In genomic region chr1:10209590-10209904, GRCh38 we compare ENCODE assay signal across 8 cellular contexts. TPM values are rescaled to one million over a fixed set of nuclear protein-coding genes. Genes with fewer than 3 reads are reported as not detected.
DNase-seq lines count a peak whose midpoint lies in the region; ATAC-seq, FAIRE-seq and TF ChIP-seq lines count a peak whose summit lies in the region.

No MANE protein-coding gene starts in this region.

- peak overlapping the region; percentile 78 for H3K4me3 ChIP-seq in CD4-positive, CD25-positive, alpha-beta regulatory T cell (ENCODE audit: low read depth, low read length)
- peak overlapping the region; percentile 95 for H3K4me3 ChIP-seq in OCI-LY3 (ENCODE audit: low read length)
- peak overlapping the region; percentile 90 for H3K4me3 ChIP-seq in endodermal cell (ENCODE audit: low read length)
- H3K4me3 ChIP-seq in neuronal stem cell (ENCODE audit: low read length in 2 of 2): peak overlapping the region; percentile 83 to 100

- no peak overlapping the region for H2BK120ac ChIP-seq in neuronal stem cell (ENCODE audit: low read depth, low read length)

- peaks cover 4% of the 10 kb centered on the region for H3K27me3 Mint-ChIP-seq in CD4-positive, CD25-positive, alpha-beta regulatory T cell
- H3K27me3 Mint-ChIP-seq in endodermal cell (ENCODE audit: insufficient read depth): peaks cover 5% of the 10 kb centered on the region

- H3K4me3 Mint-ChIP-seq in CD4-positive, CD25-positive, alpha-beta regulatory T cell: peak overlapping the region; percentile 90 to 93 (median 91)
- H3K4me3 Mint-ChIP-seq in endodermal cell: peak overlapping the region; percentile 97

- H3K4me2 ChIP-seq in OCI-LY3 (ENCODE audit: low read length): peak overlapping the region; percentile 74
- H3K4me2 ChIP-seq in neuronal stem cell (ENCODE audit: insufficient read depth, low read length, poor library complexity, severe bottlenecking): peak overlapping the region; percentile 81

- H3K27me3 ChIP-seq in CD4-positive, CD25-positive, alpha-beta regulatory T cell (ENCODE audit: control insufficient read depth, insufficient read depth, low read length): peaks cover 2% of the 10 kb centered on the region
- H3K27me3 ChIP-seq in OCI-LY3 (ENCODE audit: low read depth, low read length) (no peaks in the 10 kb centered on the region), endodermal cell (ENCODE audit: control insufficient read depth, insufficient read depth, low read length, poor library complexity, severe bottlenecking) (no peaks in the 10 kb centered on the region), neuronal stem cell (ENCODE audit: control insufficient read depth in 3 of 3, insufficient read depth in 3 of 3, low read depth in 1 of 3, low read length in 3 of 3) (no peaks in the 10 kb centered on the region)

- H3K4ac ChIP-seq in neuronal stem cell (ENCODE audit: low read length): no peak overlapping the region

- no peak overlapping the region for H2AK5ac ChIP-seq in neuronal stem cell (ENCODE audit: low read depth, low read length)

- TF ChIP-seq CTCF in OCI-LY3 (IDR thresholded peaks at IDR 0.05; ENCODE audit: low read depth, low read length) (no peak), endodermal cell (conservative IDR thresholded peaks at IDR 0.05) (no peak)

- H3K27ac ChIP-seq in CD4-positive, CD25-positive, alpha-beta regulatory T cell (ENCODE audit: insufficient read depth, low read length, poor library complexity, severe bottlenecking): no peak overlapping the region
- H3K27ac ChIP-seq in OCI-LY3 (ENCODE audit: low read length) (no peak overlapping the region), endodermal cell (ENCODE audit: low read depth, low read length) (peak overlapping the region; percentile 100), neuronal stem cell (replicated peaks; ENCODE audit: low read length) (no peak overlapping the region)

- H4K8ac ChIP-seq in neuronal stem cell (ENCODE audit: low read depth, low read length): no peak overlapping the region

- H3K23ac ChIP-seq in neuronal stem cell (ENCODE audit: low read depth, low read length, poor library complexity): no peak overlapping the region

- 0 to 5% methylated on average over 2 to 7 of the region's 8 CpGs for WGBS in endodermal cell (ENCODE audit: insufficient coverage in 1 of 2, insufficient read length in 1 of 2), 2 experiments
- no CpG with 5 or more reads among the region's 8 CpGs for WGBS in neuronal stem cell (ENCODE audit: extremely low coverage in 2 of 2, insufficient read length in 2 of 2, insufficient replicate concordance in 1 of 2), 2 donors

- no peak overlapping the region for H2BK12ac ChIP-seq in neuronal stem cell (ENCODE audit: low read length)

- peak overlapping the region; percentile 81 for H3K9ac ChIP-seq in OCI-LY3 (ENCODE audit: low read length)
- H3K9ac ChIP-seq in endodermal cell (ENCODE audit: extremely low read depth, low read length, poor library complexity, severe bottlenecking): peak overlapping the region; percentile 88
- H3K9ac ChIP-seq in neuronal stem cell (ENCODE audit: low read depth, low read length, poor library complexity): peak overlapping the region; percentile 50

- ATAC-seq in CD4-positive, CD25-positive, alpha-beta regulatory T cell (ENCODE audit: low read depth in 2 of 2): no peak
- no peak for ATAC-seq in HG02970 (IDR thresholded peaks at IDR 0.05; ENCODE audit: low FRiP score, unreplicated experiment)

- DNase-seq in CD4-positive, CD25-positive, alpha-beta regulatory T cell: no peak
- DNase-seq in endodermal cell: no peak
- DNase-seq in neuronal stem cell (ENCODE audit: low spot score): no peak
- DNase-seq in NCI-H526 treated with DMSO at 0.1 percent for 48 hours (lab: John Stamatoyannopoulos, UW): no peak
- no peak for DNase-seq in KBM-7
- DNase-seq in H54 (ENCODE audit: insufficient read length, low spot score): no peak

- H3K4me1 ChIP-seq in CD4-positive, CD25-positive, alpha-beta regulatory T cell (ENCODE audit: control insufficient read depth, insufficient read depth, low read length, poor library complexity, severe bottlenecking): peaks cover 16% of the 10 kb centered on the region
- H3K4me1 ChIP-seq in OCI-LY3 (ENCODE audit: low read length) (peaks cover 10% of the 10 kb centered on the region), endodermal cell (ENCODE audit: control insufficient read depth, insufficient read depth, low read length) (peaks cover 5% of the 10 kb centered on the region), neuronal stem cell (ENCODE audit: control insufficient read depth in 2 of 2, insufficient read depth in 1 of 2, low read depth in 1 of 2, low read length in 2 of 2) (peaks cover 9 to 13% of the 10 kb centered on the region in 2 donors)

- H3K27ac Mint-ChIP-seq in CD4-positive, CD25-positive, alpha-beta regulatory T cell: peak overlapping the region; percentile 49 to 90 (median 76)
- peak overlapping the region; percentile 91 for H3K27ac Mint-ChIP-seq in endodermal cell

- no peak overlapping the region for H2BK15ac ChIP-seq in neuronal stem cell (ENCODE audit: low read length)

- H3K36me3 Mint-ChIP-seq in CD4-positive, CD25-positive, alpha-beta regulatory T cell: no peaks in the 10 kb centered on the region
- no peaks in the 10 kb centered on the region for H3K36me3 Mint-ChIP-seq in endodermal cell (ENCODE audit: low read depth)

- no peak for TF ChIP-seq POLR2A in H54 (IDR thresholded peaks at IDR 0.05; ENCODE audit: low read depth, low read length)

- H3K9me3 ChIP-seq in CD4-positive, CD25-positive, alpha-beta regulatory T cell (ENCODE audit: control insufficient read depth in 2 of 2, low read length in 2 of 2): no peaks in the 10 kb centered on the region
- no peaks in the 10 kb centered on the region for H3K9me3 ChIP-seq in OCI-LY3 (ENCODE audit: insufficient read depth, low read length)
- H3K9me3 ChIP-seq in endodermal cell (ENCODE audit: control insufficient read depth, low read length): no peaks in the 10 kb centered on the region
- no peaks in the 10 kb centered on the region for H3K9me3 ChIP-seq in neuronal stem cell (replicated peaks in 1 of 2; ENCODE audit: control insufficient read depth in 2 of 2, insufficient read depth in 1 of 2, low read depth in 1 of 2, low read length in 2 of 2)

- H4K91ac ChIP-seq in neuronal stem cell (ENCODE audit: low read depth, low read length, poor library complexity): no peak overlapping the region

- H4K20me1 ChIP-seq in OCI-LY3 (ENCODE audit: insufficient read depth, low read length): no peaks in the 10 kb centered on the region

- H2BK5ac ChIP-seq in neuronal stem cell (ENCODE audit: low read length): no peak overlapping the region

- H3K36me3 ChIP-seq in CD4-positive, CD25-positive, alpha-beta regulatory T cell (ENCODE audit: control insufficient read depth, insufficient read depth, low read length): no peaks in the 10 kb centered on the region
- H3K36me3 ChIP-seq in OCI-LY3 (replicated peaks; ENCODE audit: low read depth, low read length) (no peaks in the 10 kb centered on the region), endodermal cell (ENCODE audit: control insufficient read depth, insufficient read depth, low read length) (no peaks in the 10 kb centered on the region), neuronal stem cell (replicated peaks in 1 of 2; ENCODE audit: control insufficient read depth in 2 of 2, insufficient read depth in 2 of 2, low read length in 2 of 2) (peaks cover 0 to 5% of the 10 kb centered on the region in 2 donors)

- no peak for FAIRE-seq in H54 (lab: Jason Lieb, UNC)

- H3K79me1 ChIP-seq in neuronal stem cell (ENCODE audit: low read depth, low read length): peaks cover 7% of the 10 kb centered on the region

- H2AFZ ChIP-seq in OCI-LY3 (ENCODE audit: low read depth, low read length): peak overlapping the region; percentile 100
- peak overlapping the region; percentile 96 for H2AFZ ChIP-seq in neuronal stem cell (ENCODE audit: low read length)

- H3K79me2 ChIP-seq in OCI-LY3 (ENCODE audit: low read length): peaks cover 6% of the 10 kb centered on the region; the same call in 1 of the 2 replicates

- H3K9me3 Mint-ChIP-seq in CD4-positive, CD25-positive, alpha-beta regulatory T cell: no peaks in the 10 kb centered on the region
- H3K9me3 Mint-ChIP-seq in endodermal cell: no peaks in the 10 kb centered on the region

- H3K18ac ChIP-seq in neuronal stem cell (ENCODE audit: low read length): peak overlapping the region; percentile 97

- in situ Hi-C loops in KBM-7 (cut with MboI; ENCODE audit: low pct_unique_long_range_greater_than_20kb, low sequenced_read_pairs): no loop called here

- peaks cover 6 to 32% (median 20%) of the 10 kb centered on the region in 4 donors for H3K4me1 Mint-ChIP-seq in CD4-positive, CD25-positive, alpha-beta regulatory T cell
- H3K4me1 Mint-ChIP-seq in endodermal cell: peaks cover 21% of the 10 kb centered on the region

- no peak overlapping the region for H3K14ac ChIP-seq in neuronal stem cell (ENCODE audit: low read length)

RNA-seq across cellular contexts. Expression of gene KIF1B, which starts 0.8 kb away (rescaled TPM):
- total RNA-seq in CD4-positive, CD25-positive, alpha-beta regulatory T cell: 26.6 TPM
- polyA plus RNA-seq in CD4-positive, CD25-positive, alpha-beta regulatory T cell: 1 to 10 TPM in 3 of 4 donors, under 1 TPM in 1; 0.79 to 2.3 (median 2.0) TPM
- total RNA-seq in endodermal cell: 10 to 100 TPM; 71.5 to 74.2 TPM
- 77.6 TPM for polyA plus RNA-seq in endodermal cell (2013, experiment 1 of 2)
- polyA plus RNA-seq in endodermal cell (2013, experiment 2 of 2): 78.5 TPM
- 22.0 TPM for polyA plus RNA-seq in neuronal stem cell (2013, experiment 1 of 2)
- 22.3 TPM for polyA plus RNA-seq in neuronal stem cell (2013, experiment 2 of 2)
